In genomic region chr3:117526485-117527079, GRCh38 we compare ENCODE assay signal across 8 cellular contexts.
DNase-seq lines count a peak whose midpoint lies in the region; ATAC-seq and TF ChIP-seq lines count a peak whose summit lies in the region.

No MANE protein-coding gene starts in this region.

- no peaks in the 10 kb centered on the region for H3K9me3 Mint-ChIP-seq in activated CD4-positive, alpha-beta T cell treated with anti-CD3 and anti-CD28 coated beads, Interleukin-2, amount 10 ng/mL, durations not matched to agents 24 days and 14 days

- no peak for TF ChIP-seq EP300 in gastroesophageal sphincter (IDR thresholded peaks at IDR 0.05)

- no peak overlapping the region for H3K27ac Mint-ChIP-seq in activated CD4-positive, alpha-beta T cell treated with anti-CD3 and anti-CD28 coated beads, Interleukin-2, amount 10 ng/mL, durations not matched to agents 24 days and 14 days

- no peak overlapping the region for H3K4me3 Mint-ChIP-seq in activated CD4-positive, alpha-beta T cell treated with anti-CD3 and anti-CD28 coated beads, Interleukin-2, amount 10 ng/mL, durations not matched to agents 24 days and 14 days

- no peaks in the 10 kb centered on the region for H3K4me1 Mint-ChIP-seq in activated CD4-positive, alpha-beta T cell treated with anti-CD3 and anti-CD28 coated beads, Interleukin-2, amount 10 ng/mL, durations not matched to agents 24 days and 14 days

- intact Hi-C loops in activated CD4-positive, alpha-beta T cell treated with anti-CD3 and anti-CD28 coated beads, Interleukin-2, amount 10 ng/mL, durations not matched to agents 24 days and 14 days (cut with micrococcal nuclease) = loop anchor here (2.0 kb wide), 1 partner anchor 508 kb away; no protein-coding TSS in a partner anchor

- TF ChIP-seq CTCF in gastroesophageal sphincter (IDR thresholded peaks at IDR 0.05) = peak; percentile 16 to 57 (median 52)

- no peaks in the 10 kb centered on the region for H3K36me3 ChIP-seq in gastroesophageal sphincter

- no peak for TF ChIP-seq POLR2A in gastroesophageal sphincter (IDR thresholded peaks at IDR 0.05)

- H3K4me3 ChIP-seq in gastroesophageal sphincter = no peak overlapping the region

- no peaks in the 10 kb centered on the region for H3K27me3 ChIP-seq in gastroesophageal sphincter

- no peaks in the 10 kb centered on the region for H3K27me3 Mint-ChIP-seq in activated CD4-positive, alpha-beta T cell treated with anti-CD3 and anti-CD28 coated beads, Interleukin-2, amount 10 ng/mL, durations not matched to agents 24 days and 14 days

- WGBS in gastroesophageal sphincter (ENCODE audit: low coverage in 1 of 2), 2 donors = 51 to 63% methylated on average over 3 of the region's 3 CpGs

- H3K9me3 ChIP-seq in gastroesophageal sphincter = no peaks in the 10 kb centered on the region

- DNase-seq in EL (peak; percentile 39), SK-MEL-5 (ENCODE audit: low read depth, low spot score) (peak; percentile 55), superior temporal gyrus (ENCODE audit: extremely low spot score) (peak; percentile 87), NCI-H345 (lab: John Stamatoyannopoulos, UW) (no peak)
- no peak for DNase-seq in activated CD4-positive, alpha-beta T cell treated with anti-CD3 and anti-CD28 coated beads, Interleukin-2, amount 10 ng/mL, durations not matched to agents 24 days and 14 days
- no peak for DNase-seq in stimulated activated CD4-positive, alpha-beta T cell treated with anti-CD3 and anti-CD28 coated beads, Interleukin-2, amount 100 ng/mL, for 48 hours

- H3K27ac ChIP-seq in gastroesophageal sphincter = no peak overlapping the region

- ATAC-seq in HG02623 (IDR thresholded peaks at IDR 0.05; ENCODE audit: unreplicated experiment) = peak; percentile 60
- ATAC-seq in gastroesophageal sphincter = no peak

- no peaks in the 10 kb centered on the region for H3K36me3 Mint-ChIP-seq in activated CD4-positive, alpha-beta T cell treated with anti-CD3 and anti-CD28 coated beads, Interleukin-2, amount 10 ng/mL, durations not matched to agents 24 days and 14 days (ENCODE audit: low read depth)

- in situ Hi-C loops in SK-MEL-5 (cut with HindIII; ENCODE audit: low pct_unique_long_range_greater_than_20kb, low sequenced_read_pairs) = no loop called here

- peaks cover 0 to 6% (median 0%) of the 10 kb centered on the region in 3 donors for H3K4me1 ChIP-seq in gastroesophageal sphincter

Comparison
In these comparisons a context has a peak if more than half of its experiments do, and no peak if none do; other contexts are left out.
1. DNase-seq: peak in EL (single experiment), SK-MEL-5 (single experiment) and superior temporal gyrus (single experiment); none in activated CD4-positive, alpha-beta T cell treated with anti-CD3 and anti-CD28 coated beads, Interleukin-2, amount 10 ng/mL, durations not matched to agents 24 days and 14 days (single experiment), stimulated activated CD4-positive, alpha-beta T cell treated with anti-CD3 and anti-CD28 coated beads, Interleukin-2, amount 100 ng/mL, for 48 hours (0 of 2) and NCI-H345 (single experiment).